In the genomic region with DNA sequence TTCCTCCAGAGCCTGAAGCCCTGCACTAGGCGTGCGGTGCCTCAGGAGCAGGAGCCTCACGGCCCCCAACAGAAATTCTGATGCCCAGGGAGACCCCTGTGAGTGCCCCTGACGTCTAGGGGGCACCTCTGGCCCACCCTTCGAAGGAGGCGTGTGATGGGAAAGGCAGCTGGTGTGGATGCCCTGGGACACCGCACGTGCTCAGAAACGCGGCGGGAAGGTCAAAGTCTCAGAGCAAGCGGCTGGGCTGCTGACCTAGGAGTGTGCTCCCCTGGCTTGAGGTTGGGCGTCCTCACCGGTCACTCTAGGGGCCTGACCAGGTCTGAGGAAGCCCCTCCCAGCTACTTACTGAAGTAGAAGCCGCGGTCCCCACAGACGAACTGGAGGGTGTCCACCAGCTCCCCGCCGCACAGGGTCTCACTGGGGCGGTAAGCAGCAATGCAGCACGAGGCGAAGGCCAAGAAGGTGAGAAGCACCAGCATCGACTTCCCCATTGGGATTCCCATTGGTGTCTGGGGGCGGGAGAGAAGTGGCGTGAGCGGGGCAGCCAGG, we compare ENCODE assay signal across 18 cellular contexts. TPM values are rescaled to one million over a fixed set of nuclear protein-coding genes. Genes with fewer than 3 reads are reported as not detected.
"Had no signal": no experiment of that assay in that cellular context is flagged by ENCODE, and none has a peak within 500 bp of the region (broad histone marks: within the 10 kb centered on the region; RNA-seq: fewer than 3 reads in every experiment).

No MANE protein-coding gene starts in this region.

- H3K36me3 Mint-ChIP-seq: activated naive CD4-positive, alpha-beta T cell treated with anti-CD3 and anti-CD28 coated beads, Interleukin-2, amount 10 ng/mL, durations not matched to agents 7 days and 5 days; memory B cell; T-cell had no signal

- H3K27ac ChIP-seq: adrenal gland, skin epidermis, transverse colon had no signal

- H3K9me3 ChIP-seq: adrenal gland, SK-N-SH, transverse colon had no signal

- H3K9ac ChIP-seq: SK-N-SH had no signal

- DNase-seq: activated CD4-positive, alpha-beta T cell treated with anti-CD3 and anti-CD28 coated beads, Interleukin-2, amount 50 U/mL, for 4 hours; activated naive CD4-positive, alpha-beta T cell treated with anti-CD3 and anti-CD28 coated beads, Interleukin-2, amount 10 ng/mL, durations not matched to agents 7 days and 5 days; central memory CD4-positive, alpha-beta T cell; effector memory CD4-positive, alpha-beta T cell; foreskin melanocyte; head of caudate nucleus; SK-N-SH; stimulated activated naive CD8-positive, alpha-beta T cell treated with anti-CD3 and anti-CD28 coated beads, Interleukin-15, Interleukin-2, amounts not matched to agents 100 U/mL and 50 U/mL, for 24 hours; T-cell; T-helper 9 cell; transverse colon had no signal

- H3K27ac Mint-ChIP-seq: activated naive CD4-positive, alpha-beta T cell treated with anti-CD3 and anti-CD28 coated beads, Interleukin-2, amount 10 ng/mL, durations not matched to agents 7 days and 5 days; activated T-helper 2 cell treated with anti-CD3 and anti-CD28 coated beads, Interferon-gamma antibody, Interleukin-2, Interleukin-4, amounts not matched to agents 10 μg/mL and 5 μg/mL and 100 μg/mL, durations not matched to agents 14 hours and 24 hours and 36 hours; memory B cell had no signal

- H3K9me3 Mint-ChIP-seq: T-cell had no signal

- H3K4me1 ChIP-seq: adrenal gland had no signal

- H3K4me3 ChIP-seq: adrenal gland, skin epidermis, transverse colon had no signal

- H3K36me3 ChIP-seq: adrenal gland, transverse colon had no signal

- ATAC-seq: activated CD4-positive, CD25-positive, alpha-beta regulatory T cell treated with anti-CD3 and anti-CD28 coated beads, Interleukin-2, amount 50 U/mL, for 24 hours; stimulated activated naive CD8-positive, alpha-beta T cell treated with anti-CD3 and anti-CD28 coated beads, Interleukin-15, Interleukin-2, amounts not matched to agents 100 U/mL and 50 U/mL, for 24 hours; T-cell had no signal

- H3K4me3 Mint-ChIP-seq: activated naive CD4-positive, alpha-beta T cell treated with anti-CD3 and anti-CD28 coated beads, Interleukin-2, amount 10 ng/mL, durations not matched to agents 7 days and 5 days; memory B cell; T-cell had no signal

RNA-seq across cellular contexts. Expression of gene IGF2, which starts 4.1 kb away (rescaled TPM):
- polyA plus RNA-seq: neural cell had no signal

RNA-seq across cellular contexts. Expression of gene INS, which starts 25.9 kb away (rescaled TPM):
- total RNA-seq: activated T-helper 2 cell treated with anti-CD3 and anti-CD28 coated beads, Interferon-gamma antibody, Interleukin-2, Interleukin-4, amounts not matched to agents 10 μg/mL and 5 μg/mL and 100 μg/mL, durations not matched to agents 14 hours and 24 hours and 36 hours; osteocyte; transverse colon had no signal
- polyA plus RNA-seq: neural cell, SK-N-SH had no signal

RNA-seq across cellular contexts. Expression of gene TH, which starts 36.5 kb away (rescaled TPM):
- total RNA-seq: activated T-helper 2 cell treated with anti-CD3 and anti-CD28 coated beads, Interferon-gamma antibody, Interleukin-2, Interleukin-4, amounts not matched to agents 10 μg/mL and 5 μg/mL and 100 μg/mL, durations not matched to agents 14 hours and 24 hours and 36 hours; T-cell; transverse colon had no signal
- polyA plus RNA-seq: SK-N-SH had no signal
